In the genomic region with DNA sequence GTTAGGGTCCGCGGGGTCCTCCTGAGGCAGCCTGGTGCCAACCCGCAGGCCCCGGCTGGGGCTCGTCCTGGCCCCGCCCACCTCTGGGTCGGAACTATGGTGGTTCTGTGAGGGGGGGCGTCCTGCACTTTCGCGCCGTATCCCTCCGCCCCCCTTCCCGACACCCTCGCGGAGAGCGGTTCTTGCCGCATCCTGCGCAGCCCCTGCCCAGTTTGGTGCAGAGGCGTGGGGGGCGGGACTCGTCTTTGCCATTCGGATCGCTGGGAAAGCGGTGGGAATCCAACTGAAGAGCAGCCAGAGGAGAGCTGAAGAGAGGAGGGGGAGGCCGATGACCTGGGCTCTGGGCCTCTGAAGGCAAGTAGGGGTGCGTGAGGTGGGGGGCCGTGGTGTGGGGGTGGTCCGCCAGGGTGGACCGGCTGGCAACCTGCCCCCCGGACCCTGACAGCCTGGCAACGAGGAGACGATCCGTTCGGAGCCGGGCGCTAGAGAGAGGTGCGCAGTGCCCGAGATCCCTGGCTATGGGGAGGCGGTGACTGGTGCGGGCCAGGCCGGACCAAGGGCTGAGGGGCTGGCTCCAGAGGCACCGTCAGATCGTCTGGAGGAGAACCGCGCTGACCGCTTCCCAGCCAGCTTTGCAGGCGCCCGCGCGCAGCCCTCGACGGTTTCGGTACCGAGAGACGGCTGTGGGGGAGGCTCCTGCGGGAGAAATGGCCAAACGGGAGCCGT, we compare ENCODE assay signal across 8 cellular contexts. TPM values are rescaled to one million over a fixed set of nuclear protein-coding genes. Genes with fewer than 3 reads are reported as not detected.
DNase-seq lines count a peak whose midpoint lies in the region; ATAC-seq and TF ChIP-seq lines count a peak whose summit lies in the region.

A gene with protein sequence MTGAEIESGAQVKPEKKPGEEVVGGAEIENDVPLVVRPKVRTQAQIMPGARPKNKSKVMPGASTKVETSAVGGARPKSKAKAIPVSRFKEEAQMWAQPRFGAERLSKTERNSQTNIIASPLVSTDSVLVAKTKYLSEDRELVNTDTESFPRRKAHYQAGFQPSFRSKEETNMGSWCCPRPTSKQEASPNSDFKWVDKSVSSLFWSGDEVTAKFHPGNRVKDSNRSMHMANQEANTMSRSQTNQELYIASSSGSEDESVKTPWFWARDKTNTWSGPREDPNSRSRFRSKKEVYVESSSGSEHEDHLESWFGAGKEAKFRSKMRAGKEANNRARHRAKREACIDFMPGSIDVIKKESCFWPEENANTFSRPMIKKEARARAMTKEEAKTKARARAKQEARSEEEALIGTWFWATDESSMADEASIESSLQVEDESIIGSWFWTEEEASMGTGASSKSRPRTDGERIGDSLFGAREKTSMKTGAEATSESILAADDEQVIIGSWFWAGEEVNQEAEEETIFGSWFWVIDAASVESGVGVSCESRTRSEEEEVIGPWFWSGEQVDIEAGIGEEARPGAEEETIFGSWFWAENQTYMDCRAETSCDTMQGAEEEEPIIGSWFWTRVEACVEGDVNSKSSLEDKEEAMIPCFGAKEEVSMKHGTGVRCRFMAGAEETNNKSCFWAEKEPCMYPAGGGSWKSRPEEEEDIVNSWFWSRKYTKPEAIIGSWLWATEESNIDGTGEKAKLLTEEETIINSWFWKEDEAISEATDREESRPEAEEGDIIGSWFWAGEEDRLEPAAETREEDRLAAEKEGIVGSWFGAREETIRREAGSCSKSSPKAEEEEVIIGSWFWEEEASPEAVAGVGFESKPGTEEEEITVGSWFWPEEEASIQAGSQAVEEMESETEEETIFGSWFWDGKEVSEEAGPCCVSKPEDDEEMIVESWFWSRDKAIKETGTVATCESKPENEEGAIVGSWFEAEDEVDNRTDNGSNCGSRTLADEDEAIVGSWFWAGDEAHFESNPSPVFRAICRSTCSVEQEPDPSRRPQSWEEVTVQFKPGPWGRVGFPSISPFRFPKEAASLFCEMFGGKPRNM (N-terminal part only) (plus strand): TSS at position 242 of the 726 bp plus-strand sequence. CDS start 2,431 bp downstream, outside the sequence.

- peak within 1 kb of the TSS; percentile 92 for H3K4me3 Mint-ChIP-seq in glutamatergic neuron (ENCODE audit: unreplicated experiment)

- no peak for TF ChIP-seq CTCF in glutamatergic neuron (IDR thresholded peaks at IDR 0.05; ENCODE audit: partially characterized antibody, unreplicated experiment)

- no peaks in the 10 kb centered on the region for H3K9me3 Mint-ChIP-seq in glutamatergic neuron (ENCODE audit: unreplicated experiment)

- H3K27ac Mint-ChIP-seq in glutamatergic neuron (ENCODE audit: unreplicated experiment), result peak within 1 kb of the TSS; percentile 77

- peaks cover 8% of the 10 kb centered on the region for H3K27me3 Mint-ChIP-seq in glutamatergic neuron (ENCODE audit: unreplicated experiment)

- DNase-seq in NCI-H526 (lab: John Stamatoyannopoulos, UW), result peak; percentile 15 to 65
- DNase-seq in activated naive CD4-positive, alpha-beta T cell treated with Interleukin-2 at 50 U/mL for 16 hours, result peak; percentile 59
- DNase-seq in glutamatergic neuron, result peak; percentile 67
- peak; percentile 43 for DNase-seq in occipital lobe (lab: John Stamatoyannopoulos, UW)
- DNase-seq in ureter (ENCODE audit: low spot score), result peak; percentile 71
- DNase-seq in GDM1 (lab: John Stamatoyannopoulos, UW), result no peak
- no peak for DNase-seq in NCI-H2196 (lab: John Stamatoyannopoulos, UW; ENCODE audit: unreplicated experiment)

- ATAC-seq in GM19043 (IDR thresholded peaks at IDR 0.05; ENCODE audit: low read depth, unreplicated experiment), result peak; percentile 40

- no peaks in the 10 kb centered on the region for H3K4me1 Mint-ChIP-seq in glutamatergic neuron (ENCODE audit: low read depth, unreplicated experiment)

- peaks cover 8% of the 10 kb centered on the region for H3K36me3 Mint-ChIP-seq in glutamatergic neuron (ENCODE audit: unreplicated experiment)

RNA-seq across cellular contexts. Expression of the gene that starts here (rescaled TPM):
- total RNA-seq in glutamatergic neuron (ENCODE audit: unreplicated experiment) (9.8 TPM), occipital lobe (32.6 TPM), ureter (16.8 TPM)

Comparison
In these comparisons a context has a peak if more than half of its experiments do, and no peak if none do; other contexts are left out.
1. DNase-seq: peak in NCI-H526 (2 of 2), activated naive CD4-positive, alpha-beta T cell treated with Interleukin-2 at 50 U/mL for 16 hours (single experiment), glutamatergic neuron (single experiment), occipital lobe (single experiment) and ureter (single experiment); none in GDM1 (single experiment) and NCI-H2196 (single experiment).